25 cellular contexts compared by ENCODE assay signal in genomic region chr16:59198487-59198886, GRCh38.
"Had no signal": no experiment of that assay in that cellular context is flagged by ENCODE, and none has a peak within 500 bp of the region (broad histone marks: within the 10 kb centered on the region; RNA-seq: fewer than 3 reads in every experiment).

No MANE protein-coding gene starts in this region.

- H2AFZ ChIP-seq: hepatocyte, neural progenitor cell had no signal

- H3K27me3 Mint-ChIP-seq: naive thymus-derived CD4-positive, alpha-beta T cell; stimulated activated naive B cell treated with anti-CD40 and anti-IgM and Interleukin-4, amounts not matched to agents 10 μg/mL and 1 μg/mL and 100 μg/mL, for 72 hours; stimulated activated naive CD8-positive, alpha-beta T cell treated with anti-CD3 and anti-CD28 coated beads, Interleukin-15, amount 100 ng/mL, for 72 hours had no signal

- H3K36me3 Mint-ChIP-seq: naive thymus-derived CD4-positive, alpha-beta T cell; neural progenitor cell; stimulated activated naive B cell treated with anti-CD40 and anti-IgM and Interleukin-4, amounts not matched to agents 10 μg/mL and 1 μg/mL and 100 μg/mL, for 72 hours had no signal

- H3K4me2 ChIP-seq: hepatocyte, neural progenitor cell had no signal

- H3K4me1 Mint-ChIP-seq: nephron; neural progenitor cell; stimulated activated naive B cell treated with anti-CD40 and anti-IgM and Interleukin-4, amounts not matched to agents 10 μg/mL and 1 μg/mL and 100 μg/mL, for 72 hours; stimulated activated naive CD8-positive, alpha-beta T cell treated with anti-CD3 and anti-CD28 coated beads, Interleukin-15, amount 100 ng/mL, for 72 hours had no signal

- H3K4me3 Mint-ChIP-seq: endodermal cell; naive thymus-derived CD4-positive, alpha-beta T cell; nephron; neural progenitor cell; stimulated activated naive B cell treated with anti-CD40 and anti-IgM and Interleukin-4, amounts not matched to agents 10 μg/mL and 1 μg/mL and 100 μg/mL, for 72 hours; stimulated activated naive CD8-positive, alpha-beta T cell treated with anti-CD3 and anti-CD28 coated beads, Interleukin-15, amount 100 ng/mL, for 72 hours had no signal

- H3K36me3 ChIP-seq: esophagus squamous epithelium, left lung, neural progenitor cell, prostate gland, right lobe of liver, suprapubic skin, transverse colon, upper lobe of right lung, vagina had no signal

- H3K27me3 ChIP-seq: esophagus squamous epithelium, left lung, neural progenitor cell, right lobe of liver, suprapubic skin, transverse colon, upper lobe of right lung, vagina had no signal

- H3K27ac ChIP-seq: esophagus squamous epithelium, hepatocyte, left lung, neural progenitor cell, prostate gland, right lobe of liver, suprapubic skin, transverse colon, upper lobe of right lung, vagina had no signal

- H3K27ac Mint-ChIP-seq: endodermal cell; naive thymus-derived CD4-positive, alpha-beta T cell; nephron; neural progenitor cell; stimulated activated naive B cell treated with anti-CD40 and anti-IgM and Interleukin-4, amounts not matched to agents 10 μg/mL and 1 μg/mL and 100 μg/mL, for 72 hours; stimulated activated naive CD8-positive, alpha-beta T cell treated with anti-CD3 and anti-CD28 coated beads, Interleukin-15, amount 100 ng/mL, for 72 hours had no signal

- H3K79me2 ChIP-seq: hepatocyte had no signal

- H3K4me1 ChIP-seq: esophagus squamous epithelium, left lung, neural progenitor cell, prostate gland, suprapubic skin, transverse colon, upper lobe of right lung, vagina had no signal

- ATAC-seq: left lung; naive thymus-derived CD4-positive, alpha-beta T cell; right lobe of liver; stimulated activated naive B cell treated with anti-CD40 and anti-IgM and Interleukin-4, amounts not matched to agents 10 μg/mL and 1 μg/mL and 100 μg/mL, for 72 hours; stimulated activated naive CD8-positive, alpha-beta T cell treated with anti-CD3 and anti-CD28 coated beads, Interleukin-15, amount 100 ng/mL, for 72 hours; upper lobe of right lung had no signal

- H3K9me3 Mint-ChIP-seq: nephron; neural progenitor cell; stimulated activated naive B cell treated with anti-CD40 and anti-IgM and Interleukin-4, amounts not matched to agents 10 μg/mL and 1 μg/mL and 100 μg/mL, for 72 hours had no signal

- H3K4me3 ChIP-seq: esophagus squamous epithelium, hepatocyte, left lung, neural progenitor cell, prostate gland, right lobe of liver, suprapubic skin, transverse colon, upper lobe of right lung, vagina had no signal

- H3K9me3 ChIP-seq: esophagus squamous epithelium, left lung, prostate gland, right lobe of liver, suprapubic skin, transverse colon, upper lobe of right lung, vagina had no signal

- DNase-seq: cerebellar nuclear complex; cortex of kidney; effector CD8-positive, alpha-beta T cell; endodermal cell; esophagus squamous epithelium; foreskin melanocyte; kidney; left lung; mesendoderm; midbrain; naive thymus-derived CD4-positive, alpha-beta T cell; right lobe of liver; small intestine; stimulated activated CD4-positive, alpha-beta T cell treated with anti-CD3 and anti-CD28 coated beads, Interleukin-15, amount 100 ng/mL, for 24 hours; stimulated activated CD4-positive, alpha-beta T cell treated with anti-CD3 and anti-CD28 coated beads, Interleukin-2, amount 100 ng/mL, for 48 hours; stimulated activated naive B cell treated with anti-CD40 and anti-IgM and Interleukin-4, amounts not matched to agents 10 μg/mL and 1 μg/mL and 100 μg/mL, for 72 hours; stimulated activated naive CD8-positive, alpha-beta T cell treated with anti-CD3 and anti-CD28 coated beads, Interleukin-15, amount 100 ng/mL, for 72 hours; transverse colon; upper lobe of right lung had no signal
